ENCODE assay signal across 10 cellular contexts in the genomic region with DNA sequence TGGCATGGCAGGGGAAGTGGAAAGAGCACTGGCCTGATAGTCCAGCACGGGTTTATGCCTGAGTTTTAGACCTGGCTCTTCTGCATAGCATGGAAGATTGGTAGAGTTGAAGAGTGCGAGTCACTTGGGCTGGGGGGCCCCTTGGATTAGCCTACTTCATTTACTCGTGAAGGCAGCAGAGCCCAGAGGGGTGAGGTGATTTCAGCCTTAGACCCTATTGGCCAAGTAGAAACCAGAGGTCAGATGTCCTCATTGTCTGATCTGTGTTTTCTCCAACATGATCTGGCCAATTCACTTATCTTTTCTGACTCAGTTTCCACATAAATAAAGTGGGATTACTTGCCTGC. TPM values are rescaled to one million over a fixed set of nuclear protein-coding genes. Genes with fewer than 3 reads are reported as not detected.
DNase-seq lines count a peak whose midpoint lies in the region; ATAC-seq, FAIRE-seq and TF ChIP-seq lines count a peak whose summit lies in the region.
"Had no signal": no experiment of that assay in that cellular context is flagged by ENCODE, and none has a peak within 500 bp of the region (broad histone marks: within the 10 kb centered on the region; RNA-seq: fewer than 3 reads in every experiment).

No MANE protein-coding gene starts in this region.

- DNase-seq in A549 (ENCODE audit: low read depth in 1 of 2, low spot score in 1 of 2) (no peak), NCI-H1048 (lab: John Stamatoyannopoulos, UW) (no peak), AG08396 (ENCODE audit: low spot score) (no peak), Kasumi-1 (lab: John Stamatoyannopoulos, UW) (no peak)
- DNase-seq in effector memory CD4-positive, alpha-beta T cell: no peak
- DNase-seq: adrenal gland, DMS79 had no signal

- peaks cover 17 to 39% (median 30%) of the 10 kb centered on the region in 3 donors for H3K4me1 Mint-ChIP-seq in IgD-negative memory B cell
- H3K4me1 Mint-ChIP-seq in nephron: peaks cover 73% of the 10 kb centered on the region

- H3K36me3 ChIP-seq in effector memory CD4-positive, alpha-beta T cell (ENCODE audit: control insufficient read depth, insufficient read depth, low read length): no peaks in the 10 kb centered on the region
- H3K36me3 ChIP-seq: adrenal gland had no signal

- H3K4me3 ChIP-seq in A549: peak overlapping the region; percentile 72
- H3K4me3 ChIP-seq in effector memory CD4-positive, alpha-beta T cell (ENCODE audit: insufficient read depth, low read depth, low read length, poor library complexity, severe bottlenecking): peak overlapping the region; percentile 79

- H3K27me3 Mint-ChIP-seq in IgD-negative memory B cell (peaks cover 47% of the 10 kb centered on the region), nephron (ENCODE audit: low read depth) (peaks cover 14% of the 10 kb centered on the region)

- no peaks in the 10 kb centered on the region for H3K27me3 ChIP-seq in effector memory CD4-positive, alpha-beta T cell (replicated peaks; ENCODE audit: control insufficient read depth, insufficient read depth, low read length, poor library complexity, severe bottlenecking)
- H3K27me3 ChIP-seq: adrenal gland had no signal

- CTCF ChIA-PET in A549 (lab: Yijun Ruan, JAX): interaction anchor here (0.8 to 5.1 kb wide), 14 partner anchors 12 to 185 kb away, joined by 3 to 29 read pairs (median 6); a partner anchor contains a TSS

- no peak for TF ChIP-seq POLR2A in A549 (IDR thresholded peaks at IDR 0.05; ENCODE audit: low read length)

- peak overlapping the region in 3 of 4 donors; percentile 28 to 87 (median 82) for H3K4me3 Mint-ChIP-seq in IgD-negative memory B cell
- peak overlapping the region; percentile 89 to 92 (median 90) for H3K4me3 Mint-ChIP-seq in nephron

- peaks cover 59% of the 10 kb centered on the region for H3K4me1 ChIP-seq in A549
- peaks cover 70% of the 10 kb centered on the region for H3K4me1 ChIP-seq in effector memory CD4-positive, alpha-beta T cell (ENCODE audit: control insufficient read depth, insufficient read depth, low read length, poor library complexity, severe bottlenecking)

- WGBS in A549 (ENCODE audit: missing lambda C conversion rate): 53% methylated on average over 3 of the region's 3 CpGs

- FAIRE-seq in A549 (lab: Jason Lieb, UNC): no peak

- no peak for TF ChIP-seq EP300 in A549 (IDR thresholded peaks at IDR 0.05)

- ATAC-seq in A549 (no peak), GM18511 (IDR thresholded peaks at IDR 0.05; ENCODE audit: unreplicated experiment) (no peak)

- no peaks in the 10 kb centered on the region for H3K9me3 ChIP-seq in A549
- H3K9me3 ChIP-seq in effector memory CD4-positive, alpha-beta T cell (ENCODE audit: control insufficient read depth, low read length): no peaks in the 10 kb centered on the region
- H3K9me3 ChIP-seq: adrenal gland had no signal

- no peak overlapping the region for H3K27ac Mint-ChIP-seq in IgD-negative memory B cell
- H3K27ac Mint-ChIP-seq in nephron: peak overlapping the region; percentile 34 to 75 (median 73)

- peak overlapping the region; percentile 90 to 95 for H3K27ac ChIP-seq in A549
- peak overlapping the region; percentile 90 for H3K27ac ChIP-seq in effector memory CD4-positive, alpha-beta T cell (ENCODE audit: insufficient read depth, low read length, poor library complexity, severe bottlenecking)

- POLR2A ChIA-PET in A549 (lab: Yijun Ruan, JAX): interaction anchor here (1.1 to 3.3 kb wide), 2 partner anchors 20 to 56 kb away, joined by 3 to 16 read pairs; no protein-coding TSS in a partner anchor

- H3K36me3 Mint-ChIP-seq in IgD-negative memory B cell: no peaks in the 10 kb centered on the region
- peaks cover 17% of the 10 kb centered on the region for H3K36me3 Mint-ChIP-seq in nephron (ENCODE audit: low read depth)

- TF ChIP-seq RAD21 in A549 (conservative IDR thresholded peaks at IDR 0.05 in 1 of 2, IDR thresholded peaks at IDR 0.05 in 1 of 2): no peak

- H3K9me3 Mint-ChIP-seq in IgD-negative memory B cell (no peaks in the 10 kb centered on the region), nephron (no peaks in the 10 kb centered on the region)

- no peak for TF ChIP-seq CTCF in A549 (IDR thresholded peaks at IDR 0.05)
- TF ChIP-seq CTCF in nephron (IDR thresholded peaks at IDR 0.05; ENCODE audit: unreplicated experiment in 3 of 3): no peak

- H3K4me2 ChIP-seq in A549: peak overlapping the region; percentile 96

TF ChIP-seq in A549, 52 proteins besides CTCF, POLR2A, EP300 and RAD21:
- TF ChIP-seq MYC (IDR thresholded peaks at IDR 0.05; ENCODE audit: borderline replicate concordance, low read length) (no peak), ZC3H11A (IDR thresholded peaks at IDR 0.05) (no peak), EHMT2 (IDR thresholded peaks at IDR 0.05; ENCODE audit: low read depth) (no peak), KDM5A (IDR thresholded peaks at IDR 0.05) (no peak), RCOR1 (IDR thresholded peaks at IDR 0.05; ENCODE audit: low read depth, low read length) (no peak), JUNB (IDR thresholded peaks at IDR 0.05) (no peak), NFE2L2 (conservative IDR thresholded peaks at IDR 0.05; ENCODE audit: low read length) (no peak), TP53 (CRISPR knock-in tag; IDR thresholded peaks at IDR 0.05) (no peak), KDM1A (IDR thresholded peaks at IDR 0.05; ENCODE audit: low read depth) (no peak), NPAS2 (CRISPR knock-in tag; IDR thresholded peaks at IDR 0.05; ENCODE audit: borderline replicate concordance) (no peak)

RNA-seq across cellular contexts. Expression of a gene that starts 1.9 kb away (rescaled TPM):
- polyA plus RNA-seq in A549 (2011; rRNA removed): 29.8 and 30.5 TPM in 2 replicates
- 23.4 and 33.9 TPM in 2 replicates for polyA plus RNA-seq in A549 (2012; cell fraction: cytosol; rRNA removed)
- polyA plus RNA-seq in A549 (2012; cell fraction: nucleus; rRNA removed): 69.3 and 101 TPM in 2 replicates
- 21.9 to 26.4 TPM (median 23.2 TPM) in 3 replicates for polyA plus RNA-seq in A549 (2017; fragmentation: RNase III; extraction: RNeasy Plus Mini Kit Qiagen cat#74134 plus additional on column Dnase treatment)
- polyA minus RNA-seq in A549 (2011; rRNA and poly(A)+ RNA removed): 46.3 and 47.5 TPM in 2 replicates
- polyA plus RNA-seq in IgD-negative memory B cell: 4.7 TPM

Comparison
In these comparisons a context has a peak if more than half of its experiments do, and no peak if none do; other contexts are left out.
1. H3K27ac Mint-ChIP-seq: peak in nephron (3 of 3); none in IgD-negative memory B cell (0 of 3).